ENCODE assay signal across 21 cellular contexts in genomic region chr1:40984531-40984930, GRCh38. TPM values are rescaled to one million over a fixed set of nuclear protein-coding genes. Genes with fewer than 3 reads are reported as not detected.
DNase-seq lines count a peak whose midpoint lies in the region; ATAC-seq and TF ChIP-seq lines count a peak whose summit lies in the region.
"Had no signal": no experiment of that assay in that cellular context is flagged by ENCODE, and none has a peak within 500 bp of the region (broad histone marks: within the 10 kb centered on the region; RNA-seq: fewer than 3 reads in every experiment).

No MANE protein-coding gene starts in this region.

- H3K9me3 Mint-ChIP-seq in activated T-cell treated with anti-CD3 and anti-CD28 coated beads, Interleukin-2, amount 50 U/mL, for 72 hours, result no peaks in the 10 kb centered on the region
- H3K9me3 Mint-ChIP-seq: activated B cell treated with CpG ODN at 0.5 μM for 24 hours had no signal

- in situ Hi-C loops in transverse colon (cut with MboI; ENCODE audit: low pct_ligation_motif_present in 1 of 4, low pct_unique_long_range_greater_than_20kb in 1 of 4, low sequenced_read_pairs in 3 of 4), result no loop called here

- no peak for DNase-seq in activated T-cell treated with anti-CD3 and anti-CD28 coated beads, Interleukin-2, amount 50 U/mL, for 72 hours
- no peak for DNase-seq in activated T-cell treated with anti-CD3 and anti-CD28 coated beads, Interleukin-2, amount 50 U/mL, for 1 hour
- DNase-seq in SJSA1 (ENCODE audit: low read depth in 1 of 2, low spot score in 2 of 2) (no peak), foreskin keratinocyte (no peak), transverse colon (no peak), ovary (no peak), WERI-Rb-1 (no peak)
- DNase-seq: activated B cell treated with CpG ODN at 0.5 μM for 24 hours; activated effector memory CD4-positive, alpha-beta T cell treated with Interleukin-2 at 50 U/mL for 16 hours; central memory CD4-positive, alpha-beta T cell; dorsolateral prefrontal cortex; heart left ventricle; KBM-7; mesenchymal stem cell; nucleus accumbens; stimulated activated CD4-positive, alpha-beta T cell treated with anti-CD3 and anti-CD28 coated beads, Interleukin-4, amount 100 ng/mL, for 24 hours; stimulated activated naive CD8-positive, alpha-beta T cell treated with anti-CD3 and anti-CD28 coated beads, Interleukin-15, Interleukin-2, amounts not matched to agents 100 U/mL and 50 U/mL, for 24 hours; T1000; upper lobe of left lung had no signal

- WGBS in transverse colon (ENCODE audit: low coverage in 1 of 2), 2 donors, result 95 to 97% methylated on average over 4 of the region's 4 CpGs
- 91 to 97% (median 97%) methylated on average over 4 of the region's 4 CpGs for WGBS in ovary, 3 donors

- intact Hi-C loops in transverse colon (cut with DNase I; ENCODE audit: low total_unique reads), result loop anchor here (5.0 kb wide), 1 partner anchor 1187 kb away; no protein-coding TSS in a partner anchor
- intact Hi-C loops in ovary (cut with DNase I), result no loop called here

- no peaks in the 10 kb centered on the region for H3K27me3 ChIP-seq in SJSA1 (replicated peaks)
- no peaks in the 10 kb centered on the region for H3K27me3 ChIP-seq in foreskin keratinocyte
- H3K27me3 ChIP-seq in transverse colon, result no peaks in the 10 kb centered on the region
- H3K27me3 ChIP-seq in ovary, result no peaks in the 10 kb centered on the region
- H3K27me3 ChIP-seq in WERI-Rb-1 (ENCODE audit: insufficient read depth, low read depth, severe bottlenecking), result no peaks in the 10 kb centered on the region
- H3K27me3 ChIP-seq: dorsolateral prefrontal cortex, heart left ventricle, upper lobe of left lung had no signal

- TF ChIP-seq EP300 in transverse colon (IDR thresholded peaks at IDR 0.05; ENCODE audit: low read depth), result no peak
- TF ChIP-seq EP300 in ovary (IDR thresholded peaks at IDR 0.05), result no peak

- no peak for ATAC-seq in activated T-cell treated with anti-CD3 and anti-CD28 coated beads, Interleukin-2, amount 50 U/mL, for 72 hours (replicated peaks in 1 of 2)
- ATAC-seq in foreskin keratinocyte (no peak), GM18502 (IDR thresholded peaks at IDR 0.05; ENCODE audit: poor library complexity, unreplicated experiment) (no peak)
- ATAC-seq: heart left ventricle; stimulated activated naive CD8-positive, alpha-beta T cell treated with anti-CD3 and anti-CD28 coated beads, Interleukin-15, Interleukin-2, amounts not matched to agents 100 U/mL and 50 U/mL, for 24 hours had no signal

- peaks cover 51% of the 10 kb centered on the region for H3K4me1 ChIP-seq in SJSA1 (replicated peaks)
- peaks cover 20% of the 10 kb centered on the region for H3K4me1 ChIP-seq in foreskin keratinocyte
- H3K4me1 ChIP-seq in transverse colon, result peaks cover 10 to 32% (median 18%) of the 10 kb centered on the region in 4 donors
- peaks cover 19% of the 10 kb centered on the region for H3K4me1 ChIP-seq in ovary (ENCODE audit: insufficient read depth)

- H3K27ac ChIP-seq in SJSA1 (peak overlapping the region; percentile 32), foreskin keratinocyte (peak overlapping the region; percentile 64), transverse colon (peak overlapping the region in 3 of 4 donors; percentile 39 to 98 (median 94)), ovary (no peak overlapping the region), WERI-Rb-1 (no peak overlapping the region)

- TF ChIP-seq POLR2A in transverse colon (IDR thresholded peaks at IDR 0.05) (no peak), ovary (IDR thresholded peaks at IDR 0.05) (no peak)

- H3K36me3 Mint-ChIP-seq in activated T-cell treated with anti-CD3 and anti-CD28 coated beads, Interleukin-2, amount 50 U/mL, for 72 hours (ENCODE audit: insufficient read depth in 2 of 2), result peaks cover 19 to 47% of the 10 kb centered on the region in 2 donors

- H3K4me3 ChIP-seq in SJSA1 (no peak overlapping the region), transverse colon (no peak overlapping the region), ovary (no peak overlapping the region), WERI-Rb-1 (ENCODE audit: low read depth, low read length) (no peak overlapping the region)
- H3K4me3 ChIP-seq: dorsolateral prefrontal cortex, heart left ventricle, upper lobe of left lung had no signal

- peaks cover 62% of the 10 kb centered on the region for H3K4me1 Mint-ChIP-seq in activated T-cell treated with anti-CD3 and anti-CD28 coated beads, Interleukin-2, amount 50 U/mL, for 72 hours (ENCODE audit: low read depth)

- H3K36me3 ChIP-seq in SJSA1, result peaks cover 91% of the 10 kb centered on the region
- peaks cover 0 to 8% (median 0%) of the 10 kb centered on the region in 4 donors for H3K36me3 ChIP-seq in transverse colon
- H3K36me3 ChIP-seq in ovary, result no peaks in the 10 kb centered on the region
- H3K36me3 ChIP-seq in WERI-Rb-1, result peaks cover 92% of the 10 kb centered on the region

- H3K9me3 ChIP-seq in SJSA1 (replicated peaks) (no peaks in the 10 kb centered on the region), transverse colon (no peaks in the 10 kb centered on the region), ovary (no peaks in the 10 kb centered on the region), WERI-Rb-1 (ENCODE audit: severe bottlenecking) (no peaks in the 10 kb centered on the region)
- H3K9me3 ChIP-seq: heart left ventricle, upper lobe of left lung had no signal

- H3K27me3 Mint-ChIP-seq in activated T-cell treated with anti-CD3 and anti-CD28 coated beads, Interleukin-2, amount 50 U/mL, for 72 hours (ENCODE audit: low read depth), result no peaks in the 10 kb centered on the region
- H3K27me3 Mint-ChIP-seq: activated B cell treated with CpG ODN at 0.5 μM for 24 hours had no signal

- H3K4me3 Mint-ChIP-seq in activated T-cell treated with anti-CD3 and anti-CD28 coated beads, Interleukin-2, amount 50 U/mL, for 72 hours, result peak overlapping the region; percentile 62 to 84
- H3K4me3 Mint-ChIP-seq: activated B cell treated with CpG ODN at 0.5 μM for 24 hours, CD14-positive monocyte had no signal

- H3K27ac Mint-ChIP-seq in activated T-cell treated with anti-CD3 and anti-CD28 coated beads, Interleukin-2, amount 50 U/mL, for 72 hours, result no peak overlapping the region
- H3K27ac Mint-ChIP-seq: activated B cell treated with CpG ODN at 0.5 μM for 24 hours, CD14-positive monocyte had no signal

- TF ChIP-seq CTCF in foreskin keratinocyte (conservative IDR thresholded peaks at IDR 0.05) (no peak), transverse colon (IDR thresholded peaks at IDR 0.05) (no peak), ovary (IDR thresholded peaks at IDR 0.05) (no peak), WERI-Rb-1 (IDR thresholded peaks at IDR 0.05; ENCODE audit: low read depth, low read length) (no peak)

RNA-seq across cellular contexts. Expression of gene CTPS1, which starts 5.0 kb away (rescaled TPM):
- 10 to 100 TPM; 47.9 to 49.6 TPM for total RNA-seq in activated T-cell treated with anti-CD3 and anti-CD28 coated beads, Interleukin-2, amount 50 U/mL, for 72 hours
- 62.2 and 77.9 TPM in 2 replicates for total RNA-seq in SJSA1 (2014; rRNA removed; shearing (Covaris generic))
- total RNA-seq in foreskin keratinocyte, result 74.6 and 76.8 TPM in 2 replicates
- polyA plus RNA-seq in foreskin keratinocyte, result 59.2 and 67.8 TPM in 2 replicates
- 10 to 100 TPM in 3 of 4 donors, 1 to 10 TPM in 1; 6.3 to 32.2 (median 19.7) TPM for total RNA-seq in transverse colon
- total RNA-seq in ovary, result 10 to 100 TPM in 6 of 7 donors, 1 to 10 TPM in 1; 8.2 to 34.3 (median 22.6) TPM
- polyA plus RNA-seq in ovary, result 10 to 100 TPM in 1 of 2 donors, 1 to 10 TPM in 1; 5.9 to 23.2 TPM

RNA-seq across cellular contexts. Expression of gene SLFNL1, which starts 37.0 kb away (rescaled TPM):
- under 1 TPM; 0.35 to 0.53 TPM for total RNA-seq in activated T-cell treated with anti-CD3 and anti-CD28 coated beads, Interleukin-2, amount 50 U/mL, for 72 hours
- total RNA-seq in SJSA1 (2014; rRNA removed; shearing (Covaris generic)), result 0.03 TPM in 1 of 2 replicates, not detected in the other
- 0.03 and 0.04 TPM in 2 replicates for total RNA-seq in foreskin keratinocyte
- polyA plus RNA-seq in foreskin keratinocyte, result not detected in 2 replicates
- total RNA-seq in transverse colon, result 1 to 10 TPM in 2 of 4 donors, under 1 TPM in 1, not detected in 1; 0.55 to 3.0 (median 1.3) TPM
- total RNA-seq in ovary, result 1 to 10 TPM in 2 of 7 donors, under 1 TPM in 5; 0.55 to 1.2 (median 0.72) TPM
- under 1 TPM; 0.05 to 0.23 TPM for polyA plus RNA-seq in ovary

Comparison
In these comparisons a context has a peak if more than half of its experiments do, and no peak if none do; other contexts are left out.
1. H3K27ac ChIP-seq: peak in SJSA1 (single experiment), foreskin keratinocyte (single experiment) and transverse colon (3 of 4); none in ovary (0 of 2) and WERI-Rb-1 (single experiment).